ENCODE assay signal across 15 cellular contexts in genomic region chrX:14832591-14832990, GRCh38. TPM values are rescaled to one million over a fixed set of nuclear protein-coding genes. Genes with fewer than 3 reads are reported as not detected.
A peak's percentile ranks its signal among the peaks of the same experiment; 100 is the strongest.
DNase-seq lines count a peak whose midpoint lies in the region; ATAC-seq and TF ChIP-seq lines count a peak whose summit lies in the region.
"Had no signal": no experiment of that assay in that cellular context is flagged by ENCODE, and none has a peak within 500 bp of the region (broad histone marks: within the 10 kb centered on the region; RNA-seq: fewer than 3 reads in every experiment).

No MANE protein-coding gene starts in this region.

- no peak for TF ChIP-seq CTCF in AG10803 (conservative IDR thresholded peaks at IDR 0.05; ENCODE audit: low read length)
- TF ChIP-seq CTCF in astrocyte of the spinal cord (IDR thresholded peaks at IDR 0.05; ENCODE audit: low read depth, low read length) = no peak
- TF ChIP-seq CTCF in foreskin fibroblast (IDR thresholded peaks at IDR 0.05; ENCODE audit: low read depth, low read length) = no peak

- in situ Hi-C loops in astrocyte of the spinal cord (cut with HindIII; ENCODE audit: low sequenced_read_pairs) = no loop called here

- no peak overlapping the region for H3K4me3 ChIP-seq in AG10803 (ENCODE audit: low read length)
- H3K4me3 ChIP-seq in astrocyte of the spinal cord (ENCODE audit: low read depth, low read length) = no peak overlapping the region
- H3K4me3 ChIP-seq in foreskin fibroblast (ENCODE audit: low read depth in 1 of 2, low read length in 2 of 2) = no peak overlapping the region
- H3K4me3 ChIP-seq: PC-9 had no signal

- DNase-seq in AG10803 (ENCODE audit: low read depth) (peak; percentile 44), HT1080 (ENCODE audit: low read depth) (peak; percentile 3), astrocyte of the spinal cord (ENCODE audit: low read depth, low spot score) (peak; percentile 27), foreskin fibroblast (peak; percentile 24 to 57), NOMO-1 treated with DMSO at 0.1 percent for 48 hours (lab: John Stamatoyannopoulos, UW; ENCODE audit: unreplicated experiment) (no peak), left lobe of liver (ENCODE audit: low spot score) (no peak)
- DNase-seq: 8988T, COR-L47, H7, NCI-H1436 treated with DMSO at 0.1 percent for 48 hours, NCI-H748 treated with DMSO at 0.1 percent for 48 hours, PC-9, SK-N-SH had no signal

- ATAC-seq in HG03108 (IDR thresholded peaks at IDR 0.05; ENCODE audit: unreplicated experiment) (no peak), GM21447 (IDR thresholded peaks at IDR 0.05; ENCODE audit: unreplicated experiment) (no peak), left lobe of liver (no peak)

RNA-seq across cellular contexts. Expression of gene FANCB, which starts 40.3 kb away (rescaled TPM):
- 6.3 and 6.7 TPM in 2 replicates for total RNA-seq in HT1080 (2014; rRNA removed; shearing (Covaris generic))
- polyA plus RNA-seq in HT1080 (2015; cell fraction: cytosol; rRNA removed) = 2.3 and 2.7 TPM in 2 replicates
- 7.0 and 10.0 TPM in 2 replicates for polyA plus RNA-seq in HT1080 (2015; cell fraction: nucleus; rRNA removed)
- 0.13 TPM for total RNA-seq in left lobe of liver

RNA-seq across cellular contexts. Expression of gene MOSPD2, which starts 40.6 kb away (rescaled TPM):
- total RNA-seq in HT1080 (2014; rRNA removed; shearing (Covaris generic)) = 5.5 and 7.9 TPM in 2 replicates
- polyA plus RNA-seq in HT1080 (2015; cell fraction: cytosol; rRNA removed) = 8.8 and 11.8 TPM in 2 replicates
- polyA plus RNA-seq in HT1080 (2015; cell fraction: nucleus; rRNA removed) = 15.0 and 16.6 TPM in 2 replicates
- 4.2 TPM for total RNA-seq in left lobe of liver

Comparison
In these comparisons a context has a peak if more than half of its experiments do, and no peak if none do; other contexts are left out.
1. DNase-seq: peak in AG10803 (single experiment), HT1080 (single experiment), astrocyte of the spinal cord (single experiment) and foreskin fibroblast (2 of 2); none in NOMO-1 treated with DMSO at 0.1 percent for 48 hours (single experiment) and left lobe of liver (single experiment).